In the genomic region with DNA sequence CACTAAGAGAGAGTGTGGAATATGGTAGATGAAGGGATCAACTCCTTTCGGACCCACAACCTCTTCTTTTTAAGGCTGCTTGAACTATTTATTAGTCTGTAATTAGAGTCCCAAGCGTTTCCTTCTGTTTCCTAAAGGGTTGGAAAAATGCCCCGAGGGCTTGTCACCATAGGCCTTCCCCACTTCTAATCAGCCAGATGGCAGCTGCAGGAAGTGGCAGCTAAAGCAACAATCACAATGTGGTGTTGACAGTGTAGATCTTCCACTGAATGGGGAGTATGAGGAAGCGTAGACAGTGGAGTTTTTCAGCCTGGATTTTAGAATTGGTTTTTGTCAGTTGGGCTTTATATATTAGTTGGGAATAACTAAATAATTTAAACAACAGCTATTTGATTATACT, we compare ENCODE assay signal across 11 cellular contexts. TPM values are rescaled to one million over a fixed set of nuclear protein-coding genes. Genes with fewer than 3 reads are reported as not detected.
DNase-seq lines count a peak whose midpoint lies in the region; ATAC-seq, FAIRE-seq and TF ChIP-seq lines count a peak whose summit lies in the region.
"Had no signal": no experiment of that assay in that cellular context is flagged by ENCODE, and none has a peak within 500 bp of the region (broad histone marks: within the 10 kb centered on the region; RNA-seq: fewer than 3 reads in every experiment).

No MANE protein-coding gene starts in this region.

- H3K9me3 Mint-ChIP-seq in Calu3 (ENCODE audit: low read depth, unreplicated experiment), result no peaks in the 10 kb centered on the region

- POLR2A ChIA-PET in K562 (lab: Yijun Ruan, JAX), result interaction anchor here (1.0 kb wide), 1 partner anchor 26 kb away, joined by 3 read pairs; no protein-coding TSS in a partner anchor

- H3K27ac Mint-ChIP-seq in Calu3 (ENCODE audit: unreplicated experiment), result no peak overlapping the region

- in situ Hi-C loops in K562 (cut with MboI), result no loop called here

- BruUV-seq in K562 (replicated peaks; lab: Mats Ljungman, UMichigan) (no TSS peak), Calu3 (replicated peaks; lab: Mats Ljungman, UMichigan) (no TSS peak)

- TF ChIP-seq CTCF in K562 (IDR thresholded peaks at IDR 0.05 in 2 of 3, conservative IDR thresholded peaks at IDR 0.05 in 1 of 3; ENCODE audit: insufficient read depth in 2 of 3, low read depth in 1 of 3, low read length in 3 of 3) (no peak), Calu3 (IDR thresholded peaks at IDR 0.05; ENCODE audit: unreplicated experiment) (no peak)

- H3K9ac ChIP-seq in K562 (ENCODE audit: insufficient read depth in 1 of 2, low read depth in 2 of 2, low read length in 2 of 2), result no peak overlapping the region

- H3K27ac ChIP-seq in K562 (ENCODE audit: extremely low read depth, low read depth, low read length), result no peak overlapping the region
- H3K27ac ChIP-seq: coronary artery had no signal

- FAIRE-seq in K562 (lab: Jason Lieb, UNC) (no peak), GM12892 (lab: Jason Lieb, UNC) (no peak), RCC 7860 (lab: Jason Lieb, UNC) (no peak)

- intact Hi-C loops in K562 (cut with micrococcal nuclease) (no loop called here), Calu3 (cut with micrococcal nuclease; ENCODE audit: unreplicated experiment) (no loop called here)

- TF ChIP-seq RAD21 in K562 (CRISPR knock-in tag; conservative IDR thresholded peaks at IDR 0.05 in 1 of 2, IDR thresholded peaks at IDR 0.05 in 1 of 2), result no peak

- H3K4me2 ChIP-seq in K562 (ENCODE audit: insufficient read depth, low read length), result no peak overlapping the region

- peaks cover 15% of the 10 kb centered on the region for H3K4me1 Mint-ChIP-seq in Calu3 (ENCODE audit: low read depth, unreplicated experiment)

- no peaks in the 10 kb centered on the region for H3K36me3 ChIP-seq in K562 (ENCODE audit: control insufficient read depth, insufficient read depth, low read length)

- 0 out of 3 replicates have a peak, but pooled peaks have one; percentile 21 for ATAC-seq in K562

- no peak overlapping the region for H2AFZ ChIP-seq in K562 (ENCODE audit: low read depth, low read length)

- H3K36me3 Mint-ChIP-seq in Calu3 (ENCODE audit: insufficient read depth, unreplicated experiment), result no peaks in the 10 kb centered on the region

- CTCF ChIA-PET in K562 (lab: Yijun Ruan, JAX; ENCODE audit: low intra/inter-chr PET ratio) (no interaction called here), Calu3 (lab: Charles Lee) (no interaction called here)

- H3K9me1 ChIP-seq in K562 (ENCODE audit: control insufficient read depth, insufficient read depth, low read length), result no peaks in the 10 kb centered on the region

- peak; percentile 86 for DNase-seq in ELF-1 (ENCODE audit: low read depth, low spot score)
- DNase-seq in NCI-H2171 (lab: John Stamatoyannopoulos, UW), result peak; percentile 64
- no peak for DNase-seq in K562 (ENCODE audit: extremely low read depth in 1 of 4, low spot score in 3 of 4)
- peak; percentile 25 for DNase-seq in mucosa of gallbladder (ENCODE audit: low spot score)
- no peak for DNase-seq in Calu3
- DNase-seq in HCEC 1CT, result no peak
- no peak for DNase-seq in GM12892 (ENCODE audit: insufficient read length)
- no peak for DNase-seq in RCC 7860 (ENCODE audit: low spot score)
- DNase-seq: posterior cingulate gyrus, T-helper 2 cell had no signal

- peaks cover 4 to 5% of the 10 kb centered on the region in 2 experiments; a peak in 3 of 5 replicates for H3K4me1 ChIP-seq in K562 (replicated peaks in 1 of 2; ENCODE audit: control insufficient read depth in 2 of 2, insufficient read depth in 2 of 2, low read length in 2 of 2)

- H3K27me3 Mint-ChIP-seq in Calu3 (ENCODE audit: unreplicated experiment), result no peaks in the 10 kb centered on the region

- no peaks in the 10 kb centered on the region for H3K79me2 ChIP-seq in K562 (ENCODE audit: control insufficient read depth, insufficient read depth, low read length)

- H3K27me3 ChIP-seq in K562 (ENCODE audit: control insufficient read depth in 2 of 2, insufficient read depth in 2 of 2, low read length in 2 of 2), result peaks cover 3 to 15% of the 10 kb centered on the region in 2 experiments; a peak in 4 of 5 replicates

- H4K20me1 ChIP-seq in K562 (replicated peaks; ENCODE audit: control insufficient read depth, insufficient read depth, low read length), result peaks cover 3% of the 10 kb centered on the region; the same call in 1 of the 2 replicates

- no peak overlapping the region for H3K4me3 Mint-ChIP-seq in Calu3 (ENCODE audit: low read depth, unreplicated experiment)

- 0% methylated on average over 4 of the region's 4 CpGs for WGBS in K562 (ENCODE audit: insufficient coverage, low coverage, missing lambda C conversion rate)

- no peaks in the 10 kb centered on the region for H3K9me3 ChIP-seq in K562 (replicated peaks; ENCODE audit: control insufficient read depth, insufficient read depth, low read depth, low read length)

- no peak overlapping the region for H3K4me3 ChIP-seq in K562
- H3K4me3 ChIP-seq: coronary artery had no signal

- TF ChIP-seq EP300 in K562 (IDR thresholded peaks at IDR 0.05; ENCODE audit: low read length), result no peak

- TF ChIP-seq POLR2A in K562 (conservative IDR thresholded peaks at IDR 0.05) (no peak), GM12892 (IDR thresholded peaks at IDR 0.05; ENCODE audit: low read depth, low read length) (no peak)

TF ChIP-seq in K562, 482 proteins besides CTCF, POLR2A, EP300 and RAD21 (continues in another document):
- TF ChIP-seq HDAC8 (tag; IDR thresholded peaks at IDR 0.05), result no peak
- no peak for TF ChIP-seq HIVEP1 (CRISPR knock-in tag; IDR thresholded peaks at IDR 0.05)
- TF ChIP-seq, protein P1, sequence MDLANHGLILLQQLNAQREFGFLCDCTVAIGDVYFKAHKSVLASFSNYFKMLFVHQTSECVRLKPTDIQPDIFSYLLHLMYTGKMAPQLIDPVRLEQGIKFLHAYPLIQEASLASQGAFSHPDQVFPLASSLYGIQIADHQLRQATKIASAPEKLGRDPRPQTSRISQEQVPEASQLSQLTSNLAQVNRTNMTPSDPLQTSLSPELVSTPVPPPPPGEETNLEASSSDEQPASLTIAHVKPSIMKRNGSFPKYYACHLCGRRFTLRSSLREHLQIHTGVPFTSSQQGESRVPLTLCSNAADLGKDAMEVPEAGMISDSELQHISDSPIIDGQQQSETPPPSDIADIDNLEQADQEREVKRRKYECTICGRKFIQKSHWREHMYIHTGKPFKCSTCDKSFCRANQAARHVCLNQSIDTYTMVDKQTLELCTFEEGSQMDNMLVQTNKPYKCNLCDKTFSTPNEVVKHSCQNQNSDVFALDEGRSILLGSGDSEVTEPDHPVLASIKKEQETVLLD (IDR thresholded peaks at IDR 0.05), result no peak
- no peak for TF ChIP-seq ZC3H11A (IDR thresholded peaks at IDR 0.05; ENCODE audit: low read depth, low read length)
- TF ChIP-seq ATF7 (IDR thresholded peaks at IDR 0.05), result no peak
- peak; percentile 36 for TF ChIP-seq TCF3 (CRISPR knock-in tag; IDR thresholded peaks at IDR 0.05)
- no peak for TF ChIP-seq ZNF282 (CRISPR knock-in tag; IDR thresholded peaks at IDR 0.05)
- no peak for TF ChIP-seq NFE2L1 (tag; IDR thresholded peaks at IDR 0.05; ENCODE audit: borderline replicate concordance, low read depth)
- no peak for TF ChIP-seq ZKSCAN1 (IDR thresholded peaks at IDR 0.05; ENCODE audit: low read depth, low read length)
- no peak for TF ChIP-seq RBM22 (IDR thresholded peaks at IDR 0.05; ENCODE audit: low read depth, low read length, poor library complexity, severe bottlenecking)
- TF ChIP-seq SIN3B (IDR thresholded peaks at IDR 0.05; ENCODE audit: low read depth), result no peak
- TF ChIP-seq GABPA (tag; conservative IDR thresholded peaks at IDR 0.05; ENCODE audit: low read depth), result 0 out of 2 replicates have a peak, but pooled peaks have one; percentile 35

RNA-seq across cellular contexts. Expression of a gene that starts 40.6 kb away (rescaled TPM):
- total RNA-seq in K562 (2011; cell fraction: chromatin; rRNA removed; ENCODE audit: low replicate concordance), result not detected in 2 replicates
- not detected in 2 replicates for total RNA-seq in K562 (2011; cell fraction: nucleolus; rRNA removed)
- not detected in 2 replicates for total RNA-seq in K562 (2011; cell fraction: nucleoplasm; rRNA removed)
- total RNA-seq in K562 (2014; rRNA removed), result not detected in 2 replicates
- total RNA-seq in K562 (2014; rRNA removed; fragmentation: Illumina TruSeq; extraction: Trizol), result not detected in 2 replicates
- not detected in 2 replicates for total RNA-seq in K562 (2015; rRNA removed; fragmentation: Illumina TruSeq; extraction: Trizol)
- not detected in 2 replicates for total RNA-seq in K562 (2021)
- polyA plus RNA-seq in K562 (2011; rRNA removed), result not detected in 2 replicates
- not detected in 2 replicates for polyA plus RNA-seq in K562 (2011; cell fraction: cytosol; rRNA removed)
- polyA plus RNA-seq in K562 (2011; cell fraction: nucleus; rRNA removed), result not detected in 2 replicates
- 0.06 TPM in 1 of 2 replicates, not detected in the other for polyA plus RNA-seq in K562 (2012)
- polyA plus RNA-seq in K562 (2014; fragmentation: Illumina TruSeq; extraction: Trizol), result not detected in 2 replicates
- polyA plus RNA-seq in K562 (2014; fragmentation: Nextera tagmentation; extraction: Ambion mirVana), result not detected
- not detected in 2 replicates for polyA plus RNA-seq in K562 (2014; rRNA removed)
- polyA minus RNA-seq in K562 (2011; rRNA and poly(A)+ RNA removed), result not detected in 2 replicates
- not detected in 2 replicates for polyA minus RNA-seq in K562 (2011; cell fraction: cytosol; rRNA and poly(A)+ RNA removed)
- polyA minus RNA-seq in K562 (2011; cell fraction: nucleus; rRNA and poly(A)+ RNA removed), result not detected in 2 replicates
- not detected for total RNA-seq in mucosa of gallbladder
- total RNA-seq in Calu3 (2022), result not detected in 2 replicates
- polyA plus RNA-seq in GM12892 (2012; ENCODE audit: missing spikeins), result not detected

Comparison
In these comparisons a context has a peak if more than half of its experiments do, and no peak if none do; other contexts are left out.
1. DNase-seq: peak in ELF-1 (single experiment), NCI-H2171 (single experiment) and mucosa of gallbladder (single experiment); none in K562 (0 of 4), Calu3 (single experiment), HCEC 1CT (single experiment), GM12892 (single experiment) and RCC 7860 (single experiment).